In genomic region chr14:69191340-69192111, GRCh38 we compare ENCODE assay signal across 8 cellular contexts. TPM values are rescaled to one million over a fixed set of nuclear protein-coding genes. Genes with fewer than 3 reads are reported as not detected.
DNase-seq lines count a peak whose midpoint lies in the region; TF ChIP-seq lines count a peak whose summit lies in the region.

EXD2 (plus strand) TSS chr14:69191498; CDS start chr14:69209471, 17,973 bp downstream.

- DNase-seq in ELF-1 (ENCODE audit: low read depth, low spot score), result peak; percentile 92
- DNase-seq in H7, result peak; percentile 92
- peak; percentile 87 for DNase-seq in MM.1S
- DNase-seq in SK-N-SH, result peak; percentile 95
- peak; percentile 84 for DNase-seq in glutamatergic neuron
- peak; percentile 88 for DNase-seq in osteoblast (ENCODE audit: insufficient read length, low spot score, missing footprints)
- DNase-seq in testis, result peak; percentile 94

- H3K4me3 ChIP-seq in H7 (ENCODE audit: insufficient read depth, low read depth, low read length) (peak within 1 kb of the TSS; percentile 73), MM.1S (ENCODE audit: low read length) (peak within 1 kb of the TSS; percentile 73), SK-N-SH (ENCODE audit: low read depth in 2 of 2, low read length in 1 of 2) (peak within 1 kb of the TSS; percentile 85 to 91), osteoblast (ENCODE audit: insufficient read depth, low read length) (peak within 1 kb of the TSS; percentile 99), testis (peak within 1 kb of the TSS; percentile 68 to 81)

- TF ChIP-seq EP300 in SK-N-SH (IDR thresholded peaks at IDR 0.05; ENCODE audit: borderline replicate concordance in 1 of 2, low read depth in 1 of 2, low read length in 1 of 2), result no peak; a peak in 1 of 4 replicates

- H3K9ac ChIP-seq in MM.1S (ENCODE audit: low read length), result peak within 1 kb of the TSS; percentile 72
- peak within 1 kb of the TSS; percentile 78 for H3K9ac ChIP-seq in SK-N-SH

- H3K36me3 ChIP-seq in H7 (replicated peaks; ENCODE audit: control insufficient read depth, insufficient read depth, low read length) (no peaks in the 10 kb centered on the region), MM.1S (replicated peaks; ENCODE audit: insufficient read depth, low read length) (no peaks in the 10 kb centered on the region), SK-N-SH (replicated peaks in 1 of 2; ENCODE audit: control insufficient read depth in 1 of 2, insufficient read depth in 2 of 2, low read length in 1 of 2) (no peaks in the 10 kb centered on the region), osteoblast (ENCODE audit: insufficient read depth, low read length) (no peaks in the 10 kb centered on the region), testis (ENCODE audit: low read depth, missing control alignments) (no peaks in the 10 kb centered on the region)

- peaks cover 22% of the 10 kb centered on the region for H3K4me1 Mint-ChIP-seq in activated naive CD8-positive, alpha-beta T cell (ENCODE audit: low read depth)
- peaks cover 2% of the 10 kb centered on the region for H3K4me1 Mint-ChIP-seq in glutamatergic neuron (ENCODE audit: low read depth, unreplicated experiment)

- H3K27ac ChIP-seq in MM.1S (ENCODE audit: low read length) (peak within 1 kb of the TSS; percentile 61; the same call in 1 of the 2 replicates), SK-N-SH (ENCODE audit: low read depth in 2 of 2, low read length in 1 of 2) (peak within 1 kb of the TSS; percentile 37 to 72; a peak in 3 of 4 replicates), osteoblast (ENCODE audit: low read depth, low read length) (peak within 1 kb of the TSS; percentile 24), testis (peak within 1 kb of the TSS; percentile 1 to 70)

- peak within 1 kb of the TSS; percentile 92 for H3K4me3 Mint-ChIP-seq in activated naive CD8-positive, alpha-beta T cell
- H3K4me3 Mint-ChIP-seq in glutamatergic neuron (ENCODE audit: unreplicated experiment), result peak within 1 kb of the TSS; percentile 90

- H3F3A ChIP-seq in MM.1S (ENCODE audit: insufficient read depth, low read length) (no peaks in the 10 kb centered on the region), SK-N-SH (replicated peaks; ENCODE audit: insufficient read depth) (no peaks in the 10 kb centered on the region)

- no peaks in the 10 kb centered on the region for H3K9me3 Mint-ChIP-seq in activated naive CD8-positive, alpha-beta T cell (ENCODE audit: low read depth)
- peaks cover 8% of the 10 kb centered on the region for H3K9me3 Mint-ChIP-seq in glutamatergic neuron (ENCODE audit: unreplicated experiment)

- H3K9me3 ChIP-seq in MM.1S (replicated peaks; ENCODE audit: insufficient read depth, low read length) (no peaks in the 10 kb centered on the region), SK-N-SH (no peaks in the 10 kb centered on the region), osteoblast (ENCODE audit: low read depth, low read length) (no peaks in the 10 kb centered on the region), testis (no peaks in the 10 kb centered on the region)

- peak within 1 kb of the TSS; percentile 83 for H2AFZ ChIP-seq in MM.1S (ENCODE audit: low read length)
- peak within 1 kb of the TSS; percentile 95 for H2AFZ ChIP-seq in SK-N-SH (ENCODE audit: low read depth)
- H2AFZ ChIP-seq in osteoblast (ENCODE audit: low read length), result peak within 1 kb of the TSS; percentile 99

- TF ChIP-seq POLR2A in testis (IDR thresholded peaks at IDR 0.05), result no peak

- H3K9me2 ChIP-seq in MM.1S (replicated peaks; ENCODE audit: insufficient read depth, low read length) (no peaks in the 10 kb centered on the region), SK-N-SH (no peaks in the 10 kb centered on the region)

- TF ChIP-seq CTCF in MM.1S (IDR thresholded peaks at IDR 0.05; ENCODE audit: low read length) (no peak), SK-N-SH (IDR thresholded peaks at IDR 0.05) (no peak), glutamatergic neuron (IDR thresholded peaks at IDR 0.05; ENCODE audit: partially characterized antibody, unreplicated experiment) (no peak), osteoblast (IDR thresholded peaks at IDR 0.05; ENCODE audit: extremely low read depth, low read depth, low read length) (no peak), testis (IDR thresholded peaks at IDR 0.05) (peak in 1 of 3 experiments; percentile 9)

- H3K79me2 ChIP-seq in MM.1S (ENCODE audit: low read length) (peaks cover 6% of the 10 kb centered on the region), SK-N-SH (ENCODE audit: insufficient read depth) (peaks cover 40% of the 10 kb centered on the region), osteoblast (ENCODE audit: insufficient read depth, low read length) (peaks cover 19% of the 10 kb centered on the region)

- H3K4me1 ChIP-seq in MM.1S (ENCODE audit: low read length), result no peaks in the 10 kb centered on the region; the same call in 1 of the 2 replicates
- H3K4me1 ChIP-seq in SK-N-SH (ENCODE audit: control insufficient read depth in 1 of 2, insufficient read depth in 2 of 2, low read depth in 1 of 2, low read length in 1 of 2), result peaks cover 0 to 9% of the 10 kb centered on the region in 2 experiments; a peak in 3 of 4 replicates
- peaks cover 4% of the 10 kb centered on the region for H3K4me1 ChIP-seq in osteoblast (ENCODE audit: insufficient read depth, low read length)
- H3K4me1 ChIP-seq in testis, result peaks cover 6% of the 10 kb centered on the region

- intact Hi-C loops in testis (cut with DNase I; ENCODE audit: low total_unique reads), result no loop called here

- H3K27me3 Mint-ChIP-seq in activated naive CD8-positive, alpha-beta T cell, result no peaks in the 10 kb centered on the region
- peaks cover 2% of the 10 kb centered on the region for H3K27me3 Mint-ChIP-seq in glutamatergic neuron (ENCODE audit: unreplicated experiment)

- H3K27me3 ChIP-seq in H7 (ENCODE audit: control insufficient read depth, insufficient read depth, low read length), result no peaks in the 10 kb centered on the region
- H3K27me3 ChIP-seq in MM.1S (replicated peaks; ENCODE audit: insufficient read depth, low read length), result no peaks in the 10 kb centered on the region
- no peaks in the 10 kb centered on the region for H3K27me3 ChIP-seq in SK-N-SH (ENCODE audit: insufficient read depth)
- H3K27me3 ChIP-seq in osteoblast (ENCODE audit: insufficient read depth, low read length), result peaks cover 3% of the 10 kb centered on the region
- H3K27me3 ChIP-seq in testis, result no peaks in the 10 kb centered on the region

- H3K4me2 ChIP-seq in MM.1S (ENCODE audit: low read depth, low read length) (peak within 1 kb of the TSS; percentile 62; the same call in 1 of the 2 replicates), SK-N-SH (peak within 1 kb of the TSS; percentile 73), osteoblast (ENCODE audit: insufficient read depth, low read length) (peak within 1 kb of the TSS; percentile 89)

- peaks cover 2% of the 10 kb centered on the region for H3K36me3 Mint-ChIP-seq in activated naive CD8-positive, alpha-beta T cell
- H3K36me3 Mint-ChIP-seq in glutamatergic neuron (ENCODE audit: unreplicated experiment), result no peaks in the 10 kb centered on the region

- CTCF ChIA-PET in SK-N-SH (lab: Yijun Ruan, JAX), result interaction anchor here (0.6 to 1.5 kb wide), 6 partner anchors 11 to 328 kb away, joined by 3 to 6 read pairs (median 4); no protein-coding TSS in a partner anchor

- POLR2A ChIA-PET in SK-N-SH (lab: Yijun Ruan, JAX), result interaction anchor here (0.6 to 1.2 kb wide), 6 partner anchors 10 to 207 kb away, joined by 3 to 5 read pairs (median 4); partner anchors contain the start of genes ERH and SLC39A9

- 2% methylated on average over 41 of the region's 58 CpGs for WGBS in SK-N-SH (ENCODE audit: low lambda C conversion rate)
- 0% methylated on average over 39 to 58 of the region's 58 CpGs for WGBS in testis, 2 donors

- no peak for TF ChIP-seq RAD21 in SK-N-SH (IDR thresholded peaks at IDR 0.05; ENCODE audit: low read length)

- H4K20me1 ChIP-seq in MM.1S (ENCODE audit: insufficient read depth, low read length) (no peaks in the 10 kb centered on the region), SK-N-SH (ENCODE audit: insufficient read depth) (no peaks in the 10 kb centered on the region), osteoblast (ENCODE audit: insufficient read depth, low read length) (no peaks in the 10 kb centered on the region)

- peak within 1 kb of the TSS; percentile 89 for H3K27ac Mint-ChIP-seq in activated naive CD8-positive, alpha-beta T cell
- H3K27ac Mint-ChIP-seq in glutamatergic neuron (ENCODE audit: unreplicated experiment), result peak within 1 kb of the TSS; percentile 96

TF ChIP-seq in SK-N-SH, 30 proteins besides CTCF, POLR2A, EP300 and RAD21 (continues in another document):
- TF ChIP-seq CHD2 (IDR thresholded peaks at IDR 0.05; ENCODE audit: low read length, partially characterized antibody) (peak; percentile 85), TAF1 (IDR thresholded peaks at IDR 0.05; ENCODE audit: borderline replicate concordance, low read depth, low read length) (peak; percentile 75), POLR2AphosphoS5 (IDR thresholded peaks at IDR 0.05; ENCODE audit: low read depth, low read length) (peak; percentile 55), SMC3 (IDR thresholded peaks at IDR 0.05; ENCODE audit: low read depth, low read length) (no peak), IRF3 (IDR thresholded peaks at IDR 0.05; ENCODE audit: low read depth, low read length) (0 out of 2 replicates have a peak, but pooled peaks have one; percentile 10), GABPA (IDR thresholded peaks at IDR 0.05; ENCODE audit: low read depth) (peak; percentile 99), FOSL2 (IDR thresholded peaks at IDR 0.05; ENCODE audit: borderline replicate concordance, low read depth) (no peak; the same call in 1 of the 2 replicates)

RNA-seq across cellular contexts. Expression of gene EXD2, which starts in this region (rescaled TPM):
- 23.2 and 27.6 TPM in 2 replicates for total RNA-seq in H7 (2014; rRNA removed; shearing (Covaris generic))
- 15.1 and 20.1 TPM in 2 replicates for polyA plus RNA-seq in SK-N-SH (2012; rRNA removed)
- 15.1 and 16.6 TPM in 2 replicates for polyA plus RNA-seq in SK-N-SH (2012; cell fraction: cytosol; rRNA removed)
- 11.0 and 22.3 TPM in 2 replicates for polyA plus RNA-seq in SK-N-SH (2012; cell fraction: nucleus; rRNA removed)
- 31.2 TPM for total RNA-seq in glutamatergic neuron (ENCODE audit: unreplicated experiment)
- 18.9 and 19.9 TPM in 2 replicates for total RNA-seq in osteoblast
- 10 to 100 TPM; 22.4 to 27.2 TPM for total RNA-seq in testis
- polyA plus RNA-seq in testis (ENCODE audit: insufficient read depth, low read depth, low replicate concordance), result 70.3 TPM

Comparison
In these comparisons a context has a peak if more than half of its experiments do, and no peak if none do; other contexts are left out.
1. Peak in every context shown above with its lines: DNase-seq, H3K4me3 ChIP-seq and H3K27ac ChIP-seq.